19 cellular contexts compared by ENCODE assay signal in genomic region chr2:30763151-30763660, GRCh38. TPM values are rescaled to one million over a fixed set of nuclear protein-coding genes. Genes with fewer than 3 reads are reported as not detected.
DNase-seq lines count a peak whose midpoint lies in the region; ATAC-seq and TF ChIP-seq lines count a peak whose summit lies in the region.
"Had no signal": no experiment of that assay in that cellular context is flagged by ENCODE, and none has a peak within 500 bp of the region (broad histone marks: within the 10 kb centered on the region; RNA-seq: fewer than 3 reads in every experiment).

No MANE protein-coding gene starts in this region.

- no peak overlapping the region for H3K4me3 ChIP-seq in HFF-Myc (replicated peaks; ENCODE audit: low read depth, low read length)
- H3K4me3 ChIP-seq: SJSA1 had no signal

- TF ChIP-seq CTCF in HFF-Myc (IDR thresholded peaks at IDR 0.05; ENCODE audit: low read depth, low read length, missing control alignments), result no peak

- ATAC-seq in GM19452 (IDR thresholded peaks at IDR 0.05; ENCODE audit: unreplicated experiment) (no peak), HG03139 (IDR thresholded peaks at IDR 0.05; ENCODE audit: unreplicated experiment) (no peak)

- DNase-seq in AG08395 (ENCODE audit: low spot score), result peak; percentile 89
- DNase-seq in Daoy (ENCODE audit: low read depth), result peak; percentile 23
- peak; percentile 15 for DNase-seq in HFF-Myc (ENCODE audit: extremely low read depth, low read depth)
- DNase-seq in hepatic stellate cell (ENCODE audit: low spot score), result peak; percentile 53
- DNase-seq in dermis blood vessel endothelial cell, result no peak
- DNase-seq in NCI-H146 treated with DMSO at 0.1 percent for 48 hours (lab: John Stamatoyannopoulos, UW; ENCODE audit: unreplicated experiment), result no peak
- DNase-seq: C1 segment of cervical spinal cord, COR-L47, GDM1, NCI-H1436, NCI-H2081 treated with DMSO at 0.1 percent for 48 hours, NCI-H226, NCI-H526 treated with DMSO at 0.1 percent for 48 hours, OCI-M1, SW 1271 had no signal

RNA-seq across cellular contexts. Expression of gene CAPN13, which starts 44.0 kb away (rescaled TPM):
- total RNA-seq in Daoy (2014; rRNA removed; shearing (Covaris generic)), result not detected in 2 replicates
- not detected in 2 replicates for total RNA-seq in dermis blood vessel endothelial cell
- total RNA-seq: LHCN-M2, SJSA1 had no signal

Comparison
In these comparisons a context has a peak if more than half of its experiments do, and no peak if none do; other contexts are left out.
1. DNase-seq: peak in AG08395 (single experiment), Daoy (single experiment), HFF-Myc (single experiment) and hepatic stellate cell (single experiment); none in dermis blood vessel endothelial cell (single experiment) and NCI-H146 treated with DMSO at 0.1 percent for 48 hours (single experiment).